In genomic region chr16:70713342-70713741, GRCh38 we compare ENCODE assay signal across 3 cellular contexts.
TF ChIP-seq lines count a peak whose summit lies in the region.

No MANE protein-coding gene starts in this region.

TF ChIP-seq in SK-N-SH, 30 proteins besides CTCF, POLR2A, EP300 and RAD21:
- TF ChIP-seq GATA2 (CRISPR knock-in tag; IDR thresholded peaks at IDR 0.05) (no peak), GABPA (IDR thresholded peaks at IDR 0.05; ENCODE audit: low read depth) (no peak), SMC3 (IDR thresholded peaks at IDR 0.05; ENCODE audit: low read depth, low read length) (no peak), ELF1 (IDR thresholded peaks at IDR 0.05) (no peak), FOXJ3 (CRISPR knock-in tag; IDR thresholded peaks at IDR 0.05) (no peak), TAF1 (IDR thresholded peaks at IDR 0.05; ENCODE audit: borderline replicate concordance, low read depth, low read length) (no peak), USF1 (IDR thresholded peaks at IDR 0.05; ENCODE audit: borderline replicate concordance, low read depth) (no peak), TCF12 (IDR thresholded peaks at IDR 0.05) (no peak), EZH2phosphoT487 (IDR thresholded peaks at IDR 0.05; ENCODE audit: borderline replicate concordance, low read depth) (no peak), MEF2A (IDR thresholded peaks at IDR 0.05; ENCODE audit: borderline replicate concordance, low read depth) (no peak), RCOR1 (IDR thresholded peaks at IDR 0.05; ENCODE audit: low read length) (no peak)
- TF ChIP-seq, protein P1, sequence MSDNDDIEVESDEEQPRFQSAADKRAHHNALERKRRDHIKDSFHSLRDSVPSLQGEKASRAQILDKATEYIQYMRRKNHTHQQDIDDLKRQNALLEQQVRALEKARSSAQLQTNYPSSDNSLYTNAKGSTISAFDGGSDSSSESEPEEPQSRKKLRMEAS (IDR thresholded peaks at IDR 0.05; ENCODE audit: low read depth) = no peak
- TF ChIP-seq, protein P2, sequence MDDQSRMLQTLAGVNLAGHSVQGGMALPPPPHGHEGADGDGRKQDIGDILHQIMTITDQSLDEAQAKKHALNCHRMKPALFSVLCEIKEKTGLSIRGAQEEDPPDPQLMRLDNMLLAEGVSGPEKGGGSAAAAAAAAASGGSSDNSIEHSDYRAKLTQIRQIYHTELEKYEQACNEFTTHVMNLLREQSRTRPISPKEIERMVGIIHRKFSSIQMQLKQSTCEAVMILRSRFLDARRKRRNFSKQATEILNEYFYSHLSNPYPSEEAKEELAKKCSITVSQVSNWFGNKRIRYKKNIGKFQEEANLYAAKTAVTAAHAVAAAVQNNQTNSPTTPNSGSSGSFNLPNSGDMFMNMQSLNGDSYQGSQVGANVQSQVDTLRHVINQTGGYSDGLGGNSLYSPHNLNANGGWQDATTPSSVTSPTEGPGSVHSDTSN (IDR thresholded peaks at IDR 0.05) = no peak
- TF ChIP-seq, protein P3, sequence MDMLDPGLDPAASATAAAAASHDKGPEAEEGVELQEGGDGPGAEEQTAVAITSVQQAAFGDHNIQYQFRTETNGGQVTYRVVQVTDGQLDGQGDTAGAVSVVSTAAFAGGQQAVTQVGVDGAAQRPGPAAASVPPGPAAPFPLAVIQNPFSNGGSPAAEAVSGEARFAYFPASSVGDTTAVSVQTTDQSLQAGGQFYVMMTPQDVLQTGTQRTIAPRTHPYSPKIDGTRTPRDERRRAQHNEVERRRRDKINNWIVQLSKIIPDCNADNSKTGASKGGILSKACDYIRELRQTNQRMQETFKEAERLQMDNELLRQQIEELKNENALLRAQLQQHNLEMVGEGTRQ (IDR thresholded peaks at IDR 0.05; ENCODE audit: borderline replicate concordance, low read depth, low read length) = no peak

TF ChIP-seq in SK-N-SH treated with all-trans-retinoic acid at 6 μM for 48 hours, 23 proteins besides CTCF, POLR2A, EP300 and RAD21:
- no peak for TF ChIP-seq RARB (CRISPR knock-in tag; IDR thresholded peaks at IDR 0.05)
- no peak for TF ChIP-seq CSRNP3 (CRISPR knock-in tag; IDR thresholded peaks at IDR 0.05)

TF ChIP-seq in K562, 482 proteins besides CTCF, POLR2A, EP300 and RAD21:
- TF ChIP-seq ZBTB34 (CRISPR knock-in tag; IDR thresholded peaks at IDR 0.05) = no peak
- no peak for TF ChIP-seq ZEB2 (IDR thresholded peaks at IDR 0.05)
- TF ChIP-seq, protein P4, sequence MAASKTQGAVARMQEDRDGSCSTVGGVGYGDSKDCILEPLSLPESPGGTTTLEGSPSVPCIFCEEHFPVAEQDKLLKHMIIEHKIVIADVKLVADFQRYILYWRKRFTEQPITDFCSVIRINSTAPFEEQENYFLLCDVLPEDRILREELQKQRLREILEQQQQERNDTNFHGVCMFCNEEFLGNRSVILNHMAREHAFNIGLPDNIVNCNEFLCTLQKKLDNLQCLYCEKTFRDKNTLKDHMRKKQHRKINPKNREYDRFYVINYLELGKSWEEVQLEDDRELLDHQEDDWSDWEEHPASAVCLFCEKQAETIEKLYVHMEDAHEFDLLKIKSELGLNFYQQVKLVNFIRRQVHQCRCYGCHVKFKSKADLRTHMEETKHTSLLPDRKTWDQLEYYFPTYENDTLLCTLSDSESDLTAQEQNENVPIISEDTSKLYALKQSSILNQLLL (CRISPR knock-in tag; IDR thresholded peaks at IDR 0.05; ENCODE audit: borderline replicate concordance) = no peak
- no peak for TF ChIP-seq CBFA2T3 (IDR thresholded peaks at IDR 0.05)
- TF ChIP-seq ZNF668 (CRISPR knock-in tag; IDR thresholded peaks at IDR 0.05) = no peak
- no peak for TF ChIP-seq CEBPG (CRISPR knock-in tag; IDR thresholded peaks at IDR 0.05)
- peak in 1 of 2 experiments; percentile 53; a peak in 2 of 4 replicates for TF ChIP-seq CEBPG (tag; conservative IDR thresholded peaks at IDR 0.05 in 1 of 2, IDR thresholded peaks at IDR 0.05 in 1 of 2)
- no peak for TF ChIP-seq ZNF785 (CRISPR knock-in tag; IDR thresholded peaks at IDR 0.05)
- TF ChIP-seq RUNX1 (IDR thresholded peaks at IDR 0.05; ENCODE audit: low read depth) = no peak
- TF ChIP-seq, protein P5, sequence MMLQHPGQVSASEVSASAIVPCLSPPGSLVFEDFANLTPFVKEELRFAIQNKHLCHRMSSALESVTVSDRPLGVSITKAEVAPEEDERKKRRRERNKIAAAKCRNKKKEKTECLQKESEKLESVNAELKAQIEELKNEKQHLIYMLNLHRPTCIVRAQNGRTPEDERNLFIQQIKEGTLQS (IDR thresholded peaks at IDR 0.05) = peak; percentile 61
- TF ChIP-seq, protein P5 (CRISPR knock-in tag; conservative IDR thresholded peaks at IDR 0.05) = no peak
- no peak for TF ChIP-seq HSF4 (CRISPR knock-in tag; IDR thresholded peaks at IDR 0.05; ENCODE audit: borderline replicate concordance)
- TF ChIP-seq SMARCA5 (IDR thresholded peaks at IDR 0.05) = no peak
- TF ChIP-seq, protein P6, sequence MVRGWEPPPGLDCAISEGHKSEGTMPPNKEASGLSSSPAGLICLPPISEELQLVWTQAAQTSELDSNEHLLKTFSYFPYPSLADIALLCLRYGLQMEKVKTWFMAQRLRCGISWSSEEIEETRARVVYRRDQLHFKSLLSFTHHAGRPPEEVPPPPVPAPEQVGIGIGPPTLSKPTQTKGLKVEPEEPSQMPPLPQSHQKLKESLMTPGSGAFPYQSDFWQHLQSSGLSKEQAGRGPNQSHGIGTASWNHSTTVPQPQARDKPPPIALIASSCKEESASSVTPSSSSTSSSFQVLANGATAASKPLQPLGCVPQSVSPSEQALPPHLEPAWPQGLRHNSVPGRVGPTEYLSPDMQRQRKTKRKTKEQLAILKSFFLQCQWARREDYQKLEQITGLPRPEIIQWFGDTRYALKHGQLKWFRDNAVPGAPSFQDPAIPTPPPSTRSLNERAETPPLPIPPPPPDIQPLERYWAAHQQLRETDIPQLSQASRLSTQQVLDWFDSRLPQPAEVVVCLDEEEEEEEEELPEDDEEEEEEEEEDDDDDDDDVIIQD (CRISPR knock-in tag; IDR thresholded peaks at IDR 0.05) = no peak
TF ChIP-seq in K562: peak in this region for 2.
